1 cellular context compared by ENCODE assay signal in genomic region chr2:9610781-9611548, GRCh38.
TF ChIP-seq lines count a peak whose summit lies in the region.

No MANE protein-coding gene starts in this region.

TF ChIP-seq in HCT116, 20 proteins besides CTCF, POLR2A, EP300 and RAD21 (continued from another document):
- TF ChIP-seq ZBTB33 (IDR thresholded peaks at IDR 0.05; ENCODE audit: extremely low read depth, insufficient replicate concordance, low read length) (no peak), POLR2AphosphoS5 (IDR thresholded peaks at IDR 0.05; ENCODE audit: low read depth, low read length) (no peak), EZH2phosphoT487 (IDR thresholded peaks at IDR 0.05; ENCODE audit: borderline replicate concordance) (no peak), FOSL1 (IDR thresholded peaks at IDR 0.05; ENCODE audit: low read depth) (no peak)
